In the genomic region with DNA sequence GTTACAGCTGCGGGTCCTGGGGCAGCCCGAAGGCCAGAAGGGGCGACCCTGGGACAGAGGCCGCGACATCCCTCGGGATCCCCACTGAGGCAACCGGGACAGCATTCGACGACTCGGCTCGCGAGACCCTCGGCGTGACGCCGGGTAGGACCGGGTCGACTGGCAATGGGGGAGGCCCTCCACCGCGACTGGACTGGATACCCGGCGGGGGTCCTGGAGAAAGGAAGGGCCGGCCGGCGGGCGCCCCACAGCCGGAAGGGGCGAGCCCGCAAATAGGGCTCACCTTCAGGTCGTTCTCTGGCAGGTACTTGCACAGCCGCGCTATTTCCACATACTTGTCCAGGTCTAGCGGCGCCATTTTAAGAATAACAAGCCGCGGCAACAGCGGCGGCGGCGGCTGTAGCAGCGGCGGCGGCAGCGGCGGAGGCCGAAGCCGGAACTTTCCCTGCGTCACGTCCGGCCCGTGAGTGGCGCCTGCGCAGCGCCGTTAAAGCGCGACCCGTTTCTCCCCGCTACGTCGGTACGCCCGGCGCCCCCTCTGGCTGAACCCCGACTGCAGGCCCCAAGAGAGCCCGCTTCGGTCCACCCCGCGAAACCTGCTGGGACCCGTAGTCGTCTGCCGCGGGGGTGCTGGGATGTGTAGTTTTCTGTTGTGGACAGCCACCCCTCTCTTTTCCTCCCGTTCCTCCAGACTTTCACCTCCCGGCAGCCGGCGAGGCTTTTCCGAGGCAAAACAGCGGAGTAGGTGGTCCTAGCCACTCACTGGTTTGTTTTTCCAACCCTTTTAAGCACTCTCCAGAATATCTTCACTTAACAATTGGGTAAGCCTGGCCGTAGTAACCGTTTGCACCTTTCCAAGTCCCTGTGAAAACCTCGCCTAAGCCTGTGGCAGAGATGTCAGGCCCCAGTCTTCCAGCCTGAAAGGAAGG, we compare ENCODE assay signal across 1 cellular context.
TF ChIP-seq lines count a peak whose summit lies in the region.

TSS of gene PPP6C (minus strand) at position 443 of the 929 bp plus-strand sequence. CDS start at position 358, 85 bp downstream.

TF ChIP-seq in H1, 55 proteins besides CTCF, POLR2A, EP300 and RAD21 (continues in another document):
- TF ChIP-seq GABPA (IDR thresholded peaks at IDR 0.05; ENCODE audit: borderline replicate concordance, insufficient read depth, low read length) (0 out of 2 replicates have a peak, but pooled peaks have one; percentile 55), SAP30 (IDR thresholded peaks at IDR 0.05; ENCODE audit: insufficient read depth, insufficient replicate concordance, low read length) (no peak), RBBP5 (IDR thresholded peaks at IDR 0.05; ENCODE audit: borderline replicate concordance, low read depth, low read length) (peak; percentile 74; the same call in 1 of the 2 replicates), SIN3A (conservative IDR thresholded peaks at IDR 0.05 in 1 of 2, IDR thresholded peaks at IDR 0.05 in 1 of 2; ENCODE audit: low read depth in 1 of 2, low read length in 2 of 2) (peak; percentile 58 to 66; a peak in 1 of 4 replicates), CHD2 (IDR thresholded peaks at IDR 0.05; ENCODE audit: low read length) (peak; percentile 28; the same call in 1 of the 2 replicates), SRF (IDR thresholded peaks at IDR 0.05; ENCODE audit: low read depth, low read length) (peak; percentile 72), JUN (IDR thresholded peaks at IDR 0.05; ENCODE audit: low read depth, low read length) (no peak), ASH2L (IDR thresholded peaks at IDR 0.05; ENCODE audit: low read length) (peak; percentile 95), POLR2AphosphoS5 (IDR thresholded peaks at IDR 0.05; ENCODE audit: low read depth, low read length) (peak; percentile 66), BCL11A (IDR thresholded peaks at IDR 0.05; ENCODE audit: low read depth in 2 of 2, low read length in 2 of 2) (no peak), JUND (IDR thresholded peaks at IDR 0.05; ENCODE audit: low read length) (0 out of 2 replicates have a peak, but pooled peaks have one; percentile 44), NANOG (IDR thresholded peaks at IDR 0.05; ENCODE audit: insufficient read depth, low read depth, low read length, poor library complexity, severe bottlenecking) (no peak), RFX5 (IDR thresholded peaks at IDR 0.05; ENCODE audit: borderline replicate concordance, low read depth, low read length) (no peak), KDM5A (IDR thresholded peaks at IDR 0.05; ENCODE audit: low read length) (peak; percentile 67), KDM4A (IDR thresholded peaks at IDR 0.05; ENCODE audit: low read depth, low read length, severe bottlenecking) (peak; percentile 55), YY1 (IDR thresholded peaks at IDR 0.05; ENCODE audit: low read depth, low read length) (peak; percentile 87), EZH2 (IDR thresholded peaks at IDR 0.05; ENCODE audit: low read depth, low read length, severe bottlenecking) (no peak), KDM1A (IDR thresholded peaks at IDR 0.05; ENCODE audit: borderline replicate concordance, low read length) (no peak), ZNF274 (IDR thresholded peaks at IDR 0.05; ENCODE audit: borderline replicate concordance, extremely low read depth, low read length) (no peak), TCF12 (IDR thresholded peaks at IDR 0.05; ENCODE audit: low read depth, low read length) (no peak), SP1 (IDR thresholded peaks at IDR 0.05; ENCODE audit: low read depth, low read length) (peak; percentile 60), CTBP2 (IDR thresholded peaks at IDR 0.05; ENCODE audit: borderline replicate concordance, insufficient read depth, insufficient read length, low read length) (peak; percentile 24), ATF2 (IDR thresholded peaks at IDR 0.05; ENCODE audit: low read length) (0 out of 2 replicates have a peak, but pooled peaks have one; percentile 35), CHD1 (IDR thresholded peaks at IDR 0.05; ENCODE audit: low read depth, low read length) (no peak), SP2 (IDR thresholded peaks at IDR 0.05; ENCODE audit: low read length) (no peak), TBP (IDR thresholded peaks at IDR 0.05; ENCODE audit: low read depth, low read length) (peak; percentile 69; the same call in 1 of the 2 replicates), RXRA (IDR thresholded peaks at IDR 0.05; ENCODE audit: insufficient read depth, low read depth, low read length) (no peak), FOSL1 (IDR thresholded peaks at IDR 0.05; ENCODE audit: insufficient read depth, low read depth, low read length) (no peak), CEBPB (IDR thresholded peaks at IDR 0.05; ENCODE audit: low read depth, low read length) (no peak), BRCA1 (IDR thresholded peaks at IDR 0.05; ENCODE audit: low read depth, low read length) (no peak), MAX (IDR thresholded peaks at IDR 0.05) (no peak), TEAD4 (IDR thresholded peaks at IDR 0.05; ENCODE audit: low read depth, low read length) (no peak), HDAC6 (IDR thresholded peaks at IDR 0.05; ENCODE audit: low read depth, low read length) (no peak), CBX5 (IDR thresholded peaks at IDR 0.05; ENCODE audit: low read depth, low read length) (no peak), SP4 (IDR thresholded peaks at IDR 0.05; ENCODE audit: low read length) (peak; percentile 43; the same call in 1 of the 2 replicates), NRF1 (IDR thresholded peaks at IDR 0.05; ENCODE audit: low read depth, low read length) (peak; percentile 73), POU5F1 (IDR thresholded peaks at IDR 0.05; ENCODE audit: low read depth, low read length) (no peak), TAF7 (optimal IDR thresholded peaks at IDR 0.05; ENCODE audit: borderline replicate concordance, low read depth, low read length) (peak; percentile 15), SUZ12 (IDR thresholded peaks at IDR 0.05; ENCODE audit: low read length) (no peak), RNF2 (IDR thresholded peaks at IDR 0.05; ENCODE audit: borderline replicate concordance, low read depth, low read length, missing control alignments, poor library complexity, severe bottlenecking) (no peak), CBX8 (IDR thresholded peaks at IDR 0.05; ENCODE audit: borderline replicate concordance, low read depth, low read length) (no peak), PHF8 (conservative IDR thresholded peaks at IDR 0.05; ENCODE audit: low read depth, low read length) (peak; percentile 96), MAFK (IDR thresholded peaks at IDR 0.05; ENCODE audit: low read depth, low read length) (no peak), EGR1 (IDR thresholded peaks at IDR 0.05; ENCODE audit: borderline replicate concordance, low read depth, low read length) (no peak), HDAC2 (IDR thresholded peaks at IDR 0.05; ENCODE audit: borderline replicate concordance in 1 of 2, low read depth in 2 of 2, low read length in 2 of 2) (0 out of 4 replicates have a peak, but pooled peaks of 1 of the 2 experiments have one; percentile 8), CREB1 (IDR thresholded peaks at IDR 0.05) (peak; percentile 98), BACH1 (IDR thresholded peaks at IDR 0.05; ENCODE audit: low read length) (0 out of 2 replicates have a peak, but pooled peaks have one; percentile 5), SIRT6 (IDR thresholded peaks at IDR 0.05; ENCODE audit: low read length) (no peak)
- TF ChIP-seq, protein P1, sequence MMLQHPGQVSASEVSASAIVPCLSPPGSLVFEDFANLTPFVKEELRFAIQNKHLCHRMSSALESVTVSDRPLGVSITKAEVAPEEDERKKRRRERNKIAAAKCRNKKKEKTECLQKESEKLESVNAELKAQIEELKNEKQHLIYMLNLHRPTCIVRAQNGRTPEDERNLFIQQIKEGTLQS (IDR thresholded peaks at IDR 0.05; ENCODE audit: insufficient read depth, low read depth, low read length): peak; percentile 78
- TF ChIP-seq, protein P2, sequence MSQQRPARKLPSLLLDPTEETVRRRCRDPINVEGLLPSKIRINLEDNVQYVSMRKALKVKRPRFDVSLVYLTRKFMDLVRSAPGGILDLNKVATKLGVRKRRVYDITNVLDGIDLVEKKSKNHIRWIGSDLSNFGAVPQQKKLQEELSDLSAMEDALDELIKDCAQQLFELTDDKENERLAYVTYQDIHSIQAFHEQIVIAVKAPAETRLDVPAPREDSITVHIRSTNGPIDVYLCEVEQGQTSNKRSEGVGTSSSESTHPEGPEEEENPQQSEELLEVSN (IDR thresholded peaks at IDR 0.05): no peak
- TF ChIP-seq, protein P3, sequence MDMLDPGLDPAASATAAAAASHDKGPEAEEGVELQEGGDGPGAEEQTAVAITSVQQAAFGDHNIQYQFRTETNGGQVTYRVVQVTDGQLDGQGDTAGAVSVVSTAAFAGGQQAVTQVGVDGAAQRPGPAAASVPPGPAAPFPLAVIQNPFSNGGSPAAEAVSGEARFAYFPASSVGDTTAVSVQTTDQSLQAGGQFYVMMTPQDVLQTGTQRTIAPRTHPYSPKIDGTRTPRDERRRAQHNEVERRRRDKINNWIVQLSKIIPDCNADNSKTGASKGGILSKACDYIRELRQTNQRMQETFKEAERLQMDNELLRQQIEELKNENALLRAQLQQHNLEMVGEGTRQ (IDR thresholded peaks at IDR 0.05; ENCODE audit: low read length): no peak
- TF ChIP-seq, protein P4, sequence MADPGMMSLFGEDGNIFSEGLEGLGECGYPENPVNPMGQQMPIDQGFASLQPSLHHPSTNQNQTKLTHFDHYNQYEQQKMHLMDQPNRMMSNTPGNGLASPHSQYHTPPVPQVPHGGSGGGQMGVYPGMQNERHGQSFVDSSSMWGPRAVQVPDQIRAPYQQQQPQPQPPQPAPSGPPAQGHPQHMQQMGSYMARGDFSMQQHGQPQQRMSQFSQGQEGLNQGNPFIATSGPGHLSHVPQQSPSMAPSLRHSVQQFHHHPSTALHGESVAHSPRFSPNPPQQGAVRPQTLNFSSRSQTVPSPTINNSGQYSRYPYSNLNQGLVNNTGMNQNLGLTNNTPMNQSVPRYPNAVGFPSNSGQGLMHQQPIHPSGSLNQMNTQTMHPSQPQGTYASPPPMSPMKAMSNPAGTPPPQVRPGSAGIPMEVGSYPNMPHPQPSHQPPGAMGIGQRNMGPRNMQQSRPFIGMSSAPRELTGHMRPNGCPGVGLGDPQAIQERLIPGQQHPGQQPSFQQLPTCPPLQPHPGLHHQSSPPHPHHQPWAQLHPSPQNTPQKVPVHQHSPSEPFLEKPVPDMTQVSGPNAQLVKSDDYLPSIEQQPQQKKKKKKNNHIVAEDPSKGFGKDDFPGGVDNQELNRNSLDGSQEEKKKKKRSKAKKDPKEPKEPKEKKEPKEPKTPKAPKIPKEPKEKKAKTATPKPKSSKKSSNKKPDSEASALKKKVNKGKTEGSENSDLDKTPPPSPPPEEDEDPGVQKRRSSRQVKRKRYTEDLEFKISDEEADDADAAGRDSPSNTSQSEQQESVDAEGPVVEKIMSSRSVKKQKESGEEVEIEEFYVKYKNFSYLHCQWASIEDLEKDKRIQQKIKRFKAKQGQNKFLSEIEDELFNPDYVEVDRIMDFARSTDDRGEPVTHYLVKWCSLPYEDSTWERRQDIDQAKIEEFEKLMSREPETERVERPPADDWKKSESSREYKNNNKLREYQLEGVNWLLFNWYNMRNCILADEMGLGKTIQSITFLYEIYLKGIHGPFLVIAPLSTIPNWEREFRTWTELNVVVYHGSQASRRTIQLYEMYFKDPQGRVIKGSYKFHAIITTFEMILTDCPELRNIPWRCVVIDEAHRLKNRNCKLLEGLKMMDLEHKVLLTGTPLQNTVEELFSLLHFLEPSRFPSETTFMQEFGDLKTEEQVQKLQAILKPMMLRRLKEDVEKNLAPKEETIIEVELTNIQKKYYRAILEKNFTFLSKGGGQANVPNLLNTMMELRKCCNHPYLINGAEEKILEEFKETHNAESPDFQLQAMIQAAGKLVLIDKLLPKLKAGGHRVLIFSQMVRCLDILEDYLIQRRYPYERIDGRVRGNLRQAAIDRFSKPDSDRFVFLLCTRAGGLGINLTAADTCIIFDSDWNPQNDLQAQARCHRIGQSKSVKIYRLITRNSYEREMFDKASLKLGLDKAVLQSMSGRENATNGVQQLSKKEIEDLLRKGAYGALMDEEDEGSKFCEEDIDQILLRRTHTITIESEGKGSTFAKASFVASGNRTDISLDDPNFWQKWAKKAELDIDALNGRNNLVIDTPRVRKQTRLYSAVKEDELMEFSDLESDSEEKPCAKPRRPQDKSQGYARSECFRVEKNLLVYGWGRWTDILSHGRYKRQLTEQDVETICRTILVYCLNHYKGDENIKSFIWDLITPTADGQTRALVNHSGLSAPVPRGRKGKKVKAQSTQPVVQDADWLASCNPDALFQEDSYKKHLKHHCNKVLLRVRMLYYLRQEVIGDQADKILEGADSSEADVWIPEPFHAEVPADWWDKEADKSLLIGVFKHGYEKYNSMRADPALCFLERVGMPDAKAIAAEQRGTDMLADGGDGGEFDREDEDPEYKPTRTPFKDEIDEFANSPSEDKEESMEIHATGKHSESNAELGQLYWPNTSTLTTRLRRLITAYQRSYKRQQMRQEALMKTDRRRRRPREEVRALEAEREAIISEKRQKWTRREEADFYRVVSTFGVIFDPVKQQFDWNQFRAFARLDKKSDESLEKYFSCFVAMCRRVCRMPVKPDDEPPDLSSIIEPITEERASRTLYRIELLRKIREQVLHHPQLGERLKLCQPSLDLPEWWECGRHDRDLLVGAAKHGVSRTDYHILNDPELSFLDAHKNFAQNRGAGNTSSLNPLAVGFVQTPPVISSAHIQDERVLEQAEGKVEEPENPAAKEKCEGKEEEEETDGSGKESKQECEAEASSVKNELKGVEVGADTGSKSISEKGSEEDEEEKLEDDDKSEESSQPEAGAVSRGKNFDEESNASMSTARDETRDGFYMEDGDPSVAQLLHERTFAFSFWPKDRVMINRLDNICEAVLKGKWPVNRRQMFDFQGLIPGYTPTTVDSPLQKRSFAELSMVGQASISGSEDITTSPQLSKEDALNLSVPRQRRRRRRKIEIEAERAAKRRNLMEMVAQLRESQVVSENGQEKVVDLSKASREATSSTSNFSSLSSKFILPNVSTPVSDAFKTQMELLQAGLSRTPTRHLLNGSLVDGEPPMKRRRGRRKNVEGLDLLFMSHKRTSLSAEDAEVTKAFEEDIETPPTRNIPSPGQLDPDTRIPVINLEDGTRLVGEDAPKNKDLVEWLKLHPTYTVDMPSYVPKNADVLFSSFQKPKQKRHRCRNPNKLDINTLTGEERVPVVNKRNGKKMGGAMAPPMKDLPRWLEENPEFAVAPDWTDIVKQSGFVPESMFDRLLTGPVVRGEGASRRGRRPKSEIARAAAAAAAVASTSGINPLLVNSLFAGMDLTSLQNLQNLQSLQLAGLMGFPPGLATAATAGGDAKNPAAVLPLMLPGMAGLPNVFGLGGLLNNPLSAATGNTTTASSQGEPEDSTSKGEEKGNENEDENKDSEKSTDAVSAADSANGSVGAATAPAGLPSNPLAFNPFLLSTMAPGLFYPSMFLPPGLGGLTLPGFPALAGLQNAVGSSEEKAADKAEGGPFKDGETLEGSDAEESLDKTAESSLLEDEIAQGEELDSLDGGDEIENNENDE (IDR thresholded peaks at IDR 0.05; ENCODE audit: insufficient replicate concordance, low read length): no peak
